18 cellular contexts compared by ENCODE assay signal in genomic region chr1:47483651-47484050, GRCh38. TPM values are rescaled to one million over a fixed set of nuclear protein-coding genes. Genes with fewer than 3 reads are reported as not detected.
DNase-seq lines count a peak whose midpoint lies in the region; ATAC-seq and TF ChIP-seq lines count a peak whose summit lies in the region.
"Had no signal": no experiment of that assay in that cellular context is flagged by ENCODE, and none has a peak within 500 bp of the region (broad histone marks: within the 10 kb centered on the region; RNA-seq: fewer than 3 reads in every experiment).

No MANE protein-coding gene starts in this region.

- H3K4me1 Mint-ChIP-seq in endodermal cell = peaks cover 6% of the 10 kb centered on the region
- no peaks in the 10 kb centered on the region for H3K4me1 Mint-ChIP-seq in stimulated activated naive CD8-positive, alpha-beta T cell treated with anti-CD3 and anti-CD28 coated beads, Interleukin-15, amount 100 ng/mL, for 72 hours
- H3K4me1 Mint-ChIP-seq in glutamatergic neuron (ENCODE audit: low read depth, unreplicated experiment) = no peaks in the 10 kb centered on the region
- peaks cover 15% of the 10 kb centered on the region for H3K4me1 Mint-ChIP-seq in type B pancreatic cell (ENCODE audit: unreplicated experiment)
- H3K4me1 Mint-ChIP-seq: CD4-positive, alpha-beta memory T cell; IgD-negative memory B cell had no signal

- no peak overlapping the region for H3K4me3 Mint-ChIP-seq in endodermal cell
- no peak overlapping the region for H3K4me3 Mint-ChIP-seq in stimulated activated naive CD8-positive, alpha-beta T cell treated with anti-CD3 and anti-CD28 coated beads, Interleukin-15, amount 100 ng/mL, for 72 hours
- H3K4me3 Mint-ChIP-seq in glutamatergic neuron (ENCODE audit: unreplicated experiment) = no peak overlapping the region
- H3K4me3 Mint-ChIP-seq in type B pancreatic cell = no peak overlapping the region
- H3K4me3 Mint-ChIP-seq: CD14-positive monocyte; CD4-positive, alpha-beta memory T cell; IgD-negative memory B cell had no signal

- no peaks in the 10 kb centered on the region for H3K9me3 ChIP-seq in endodermal cell (ENCODE audit: control insufficient read depth, low read length)
- H3K9me3 ChIP-seq: A549, BLaER1, HAP-1 had no signal

- no peaks in the 10 kb centered on the region for H3K36me3 ChIP-seq in endodermal cell (ENCODE audit: control insufficient read depth, insufficient read depth, low read length)
- H3K36me3 ChIP-seq: BLaER1, HAP-1 had no signal

- no peak overlapping the region for H3K27ac ChIP-seq in endodermal cell (ENCODE audit: low read depth, low read length)
- H3K27ac ChIP-seq: A549, BLaER1 had no signal

- H3K4me3 ChIP-seq in endodermal cell (ENCODE audit: low read length) = no peak overlapping the region
- H3K4me3 ChIP-seq: A549, BLaER1, HAP-1 had no signal

- TF ChIP-seq CTCF in endodermal cell (conservative IDR thresholded peaks at IDR 0.05) = no peak
- no peak for TF ChIP-seq CTCF in glutamatergic neuron (IDR thresholded peaks at IDR 0.05; ENCODE audit: partially characterized antibody, unreplicated experiment)
- TF ChIP-seq CTCF in type B pancreatic cell (conservative IDR thresholded peaks at IDR 0.05) = no peak

- ATAC-seq in stimulated activated naive CD8-positive, alpha-beta T cell treated with anti-CD3 and anti-CD28 coated beads, Interleukin-15, amount 100 ng/mL, for 72 hours = no peak
- ATAC-seq: A549, HepG2 had no signal

- peaks cover 17% of the 10 kb centered on the region for H3K27me3 ChIP-seq in endodermal cell (ENCODE audit: control insufficient read depth, insufficient read depth, low read length, poor library complexity, severe bottlenecking)
- H3K27me3 ChIP-seq: BLaER1 had no signal

- DNase-seq in NCI-H1092 treated with DMSO at 0.1 percent for 48 hours (lab: John Stamatoyannopoulos, UW) (peak; percentile 59), NCI-H69 (lab: John Stamatoyannopoulos, UW) (peak; percentile 12), endodermal cell (peak; percentile 28), glutamatergic neuron (no peak), type B pancreatic cell (ENCODE audit: extremely low spot score, unreplicated experiment) (no peak)
- DNase-seq in stimulated activated naive CD8-positive, alpha-beta T cell treated with anti-CD3 and anti-CD28 coated beads, Interleukin-15, amount 100 ng/mL, for 72 hours = no peak
- DNase-seq: AML-193; Calu3; CD4-positive, alpha-beta memory T cell; DMS79 treated with DMSO at 0.1 percent for 48 hours; GF-D8 had no signal

- no peaks in the 10 kb centered on the region for H3K4me1 ChIP-seq in endodermal cell (ENCODE audit: control insufficient read depth, insufficient read depth, low read length)
- H3K4me1 ChIP-seq: BLaER1, HAP-1 had no signal

- H3K36me3 Mint-ChIP-seq in endodermal cell (ENCODE audit: low read depth) (no peaks in the 10 kb centered on the region), glutamatergic neuron (ENCODE audit: unreplicated experiment) (no peaks in the 10 kb centered on the region), type B pancreatic cell (no peaks in the 10 kb centered on the region)
- H3K36me3 Mint-ChIP-seq: CD14-positive monocyte; CD4-positive, alpha-beta memory T cell; IgD-negative memory B cell had no signal

- H3K9ac ChIP-seq in endodermal cell (ENCODE audit: extremely low read depth, low read length, poor library complexity, severe bottlenecking) = no peak overlapping the region
- H3K9ac ChIP-seq: BLaER1 had no signal

- H3K27ac Mint-ChIP-seq in endodermal cell = no peak overlapping the region
- no peak overlapping the region for H3K27ac Mint-ChIP-seq in stimulated activated naive CD8-positive, alpha-beta T cell treated with anti-CD3 and anti-CD28 coated beads, Interleukin-15, amount 100 ng/mL, for 72 hours
- no peak overlapping the region for H3K27ac Mint-ChIP-seq in glutamatergic neuron (ENCODE audit: unreplicated experiment)
- no peak overlapping the region for H3K27ac Mint-ChIP-seq in type B pancreatic cell
- H3K27ac Mint-ChIP-seq: CD14-positive monocyte; CD4-positive, alpha-beta memory T cell; IgD-negative memory B cell had no signal

- H3K27me3 Mint-ChIP-seq in endodermal cell (ENCODE audit: insufficient read depth) (peaks cover 49% of the 10 kb centered on the region), glutamatergic neuron (ENCODE audit: unreplicated experiment) (peaks cover 5% of the 10 kb centered on the region), type B pancreatic cell (peaks cover 17% of the 10 kb centered on the region)
- H3K27me3 Mint-ChIP-seq in stimulated activated naive CD8-positive, alpha-beta T cell treated with anti-CD3 and anti-CD28 coated beads, Interleukin-15, amount 100 ng/mL, for 72 hours = peaks cover 10% of the 10 kb centered on the region

- WGBS in endodermal cell (ENCODE audit: insufficient coverage in 1 of 2, insufficient read length in 1 of 2), 2 experiments = 89 to 95% methylated on average over 3 to 5 of the region's 5 CpGs

- no peaks in the 10 kb centered on the region for H3K9me3 Mint-ChIP-seq in endodermal cell
- no peaks in the 10 kb centered on the region for H3K9me3 Mint-ChIP-seq in stimulated activated naive CD8-positive, alpha-beta T cell treated with anti-CD3 and anti-CD28 coated beads, Interleukin-15, amount 100 ng/mL, for 72 hours
- peaks cover 6% of the 10 kb centered on the region for H3K9me3 Mint-ChIP-seq in glutamatergic neuron (ENCODE audit: unreplicated experiment)
- H3K9me3 Mint-ChIP-seq in type B pancreatic cell = no peaks in the 10 kb centered on the region
- H3K9me3 Mint-ChIP-seq: CD14-positive monocyte, IgD-negative memory B cell had no signal

RNA-seq across cellular contexts. Expression of gene FOXD2, which starts 45.8 kb away (rescaled TPM):
- total RNA-seq in endodermal cell = under 1 TPM; 0.07 to 0.26 TPM
- 0.36 TPM for polyA plus RNA-seq in endodermal cell (2013, experiment 1 of 2)
- 0.08 TPM for polyA plus RNA-seq in endodermal cell (2013, experiment 2 of 2)
- total RNA-seq in glutamatergic neuron (ENCODE audit: unreplicated experiment) = not detected
- 0.64 and 4.9 TPM in 2 replicates for total RNA-seq in type B pancreatic cell (ENCODE audit: low replicate concordance)
- total RNA-seq: H1 had no signal
- polyA plus RNA-seq: H1 had no signal

Comparison
In these comparisons a context has a peak if more than half of its experiments do, and no peak if none do; other contexts are left out.
1. DNase-seq: peak in NCI-H1092 treated with DMSO at 0.1 percent for 48 hours (single experiment), NCI-H69 (single experiment) and endodermal cell (single experiment); none in stimulated activated naive CD8-positive, alpha-beta T cell treated with anti-CD3 and anti-CD28 coated beads, Interleukin-15, amount 100 ng/mL, for 72 hours (0 of 2), glutamatergic neuron (single experiment) and type B pancreatic cell (single experiment).